In the genomic region with DNA sequence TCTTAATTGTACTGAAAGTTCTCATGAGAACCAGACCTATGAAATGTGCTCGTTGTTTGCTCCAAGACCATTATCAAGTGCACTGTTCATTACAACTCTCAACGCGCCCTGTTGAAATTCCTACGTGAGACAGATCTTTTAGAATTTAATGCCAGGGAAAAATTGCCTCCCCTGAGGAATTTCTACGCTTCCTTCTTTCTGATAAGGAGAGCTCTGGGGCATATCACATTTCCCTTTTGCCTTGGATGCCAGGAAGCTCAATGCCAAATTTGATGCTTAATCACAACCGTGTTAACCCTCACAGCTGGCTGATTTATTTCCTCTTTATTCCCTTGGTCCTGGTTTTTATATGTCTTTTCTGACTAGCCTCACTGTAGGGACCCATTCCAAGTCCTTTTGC, we compare ENCODE assay signal across 16 cellular contexts.
DNase-seq lines count a peak whose midpoint lies in the region; ATAC-seq, FAIRE-seq and TF ChIP-seq lines count a peak whose summit lies in the region.
"Had no signal": no experiment of that assay in that cellular context is flagged by ENCODE, and none has a peak within 500 bp of the region (broad histone marks: within the 10 kb centered on the region; RNA-seq: fewer than 3 reads in every experiment).

No MANE protein-coding gene starts in this region.

- intact Hi-C loops in activated CD4-positive, alpha-beta T cell treated with anti-CD3 and anti-CD28 coated beads, Interleukin-2, amount 10 ng/mL, durations not matched to agents 24 days and 14 days (cut with micrococcal nuclease): no loop called here
- intact Hi-C loops in left ventricle myocardium inferior (cut with micrococcal nuclease): no loop called here

- no peak for FAIRE-seq in astrocyte (lab: Jason Lieb, UNC)
- FAIRE-seq: A204.1 had no signal

- no peaks in the 10 kb centered on the region for H3K9me3 ChIP-seq in astrocyte (ENCODE audit: insufficient read depth, low read depth, low read length)
- H3K9me3 ChIP-seq in left ventricle myocardium inferior (replicated peaks): no peaks in the 10 kb centered on the region
- no peaks in the 10 kb centered on the region for H3K9me3 ChIP-seq in thoracic aorta
- no peaks in the 10 kb centered on the region for H3K9me3 ChIP-seq in MM.1S (replicated peaks; ENCODE audit: insufficient read depth, low read length)
- H3K9me3 ChIP-seq: spleen, upper lobe of left lung had no signal

- H3K4me1 ChIP-seq in astrocyte (ENCODE audit: insufficient read depth, low read length) (peaks cover 62% of the 10 kb centered on the region), left ventricle myocardium inferior (peaks cover 82% of the 10 kb centered on the region), thoracic aorta (ENCODE audit: control insufficient read depth in 1 of 2, low read depth in 2 of 2) (peaks cover 46 to 97% of the 10 kb centered on the region in 2 donors), MM.1S (ENCODE audit: low read length) (peaks cover 14% of the 10 kb centered on the region)

- H2AFZ ChIP-seq in astrocyte (ENCODE audit: low read depth, low read length): no peak overlapping the region
- no peak overlapping the region for H2AFZ ChIP-seq in MM.1S (ENCODE audit: low read length)

- H3K9ac ChIP-seq in astrocyte (ENCODE audit: low read length) (peak overlapping the region; percentile 4), MM.1S (ENCODE audit: low read length) (no peak overlapping the region)

- no peak overlapping the region for H3K4me3 Mint-ChIP-seq in activated CD4-positive, alpha-beta T cell treated with anti-CD3 and anti-CD28 coated beads, Interleukin-2, amount 10 ng/mL, durations not matched to agents 24 days and 14 days
- H3K4me3 Mint-ChIP-seq in astrocyte (ENCODE audit: unreplicated experiment): no peak overlapping the region
- H3K4me3 Mint-ChIP-seq: activated CD4-positive, alpha-beta T cell treated with anti-CD3 and anti-CD28 coated beads for 36 hours had no signal

- H3K27me3 ChIP-seq in astrocyte (ENCODE audit: insufficient read depth, low read length): no peaks in the 10 kb centered on the region
- H3K27me3 ChIP-seq in left ventricle myocardium inferior (ENCODE audit: low read depth): no peaks in the 10 kb centered on the region
- no peaks in the 10 kb centered on the region for H3K27me3 ChIP-seq in thoracic aorta (replicated peaks; ENCODE audit: insufficient read depth)
- H3K27me3 ChIP-seq in MM.1S (replicated peaks; ENCODE audit: insufficient read depth, low read length): no peaks in the 10 kb centered on the region
- H3K27me3 ChIP-seq: upper lobe of left lung had no signal

- H3K4me3 ChIP-seq in astrocyte (ENCODE audit: insufficient read depth, low read depth, low read length): no peak overlapping the region
- H3K4me3 ChIP-seq in left ventricle myocardium inferior: peak overlapping the region; percentile 42
- H3K4me3 ChIP-seq in thoracic aorta: no peak overlapping the region
- no peak overlapping the region for H3K4me3 ChIP-seq in MM.1S (ENCODE audit: low read length)
- H3K4me3 ChIP-seq: spleen, upper lobe of left lung had no signal

- no peaks in the 10 kb centered on the region for H3K9me2 ChIP-seq in MM.1S (replicated peaks; ENCODE audit: insufficient read depth, low read length)

- H3K27me3 Mint-ChIP-seq in activated CD4-positive, alpha-beta T cell treated with anti-CD3 and anti-CD28 coated beads, Interleukin-2, amount 10 ng/mL, durations not matched to agents 24 days and 14 days: no peaks in the 10 kb centered on the region
- H3K27me3 Mint-ChIP-seq in astrocyte (ENCODE audit: low read depth, unreplicated experiment): no peaks in the 10 kb centered on the region
- H3K27me3 Mint-ChIP-seq: activated CD4-positive, alpha-beta T cell treated with anti-CD3 and anti-CD28 coated beads for 36 hours had no signal

- peak overlapping the region; percentile 25 for H3K27ac Mint-ChIP-seq in activated CD4-positive, alpha-beta T cell treated with anti-CD3 and anti-CD28 coated beads, Interleukin-2, amount 10 ng/mL, durations not matched to agents 24 days and 14 days
- H3K27ac Mint-ChIP-seq in astrocyte (ENCODE audit: unreplicated experiment): no peak overlapping the region
- H3K27ac Mint-ChIP-seq: activated CD4-positive, alpha-beta T cell treated with anti-CD3 and anti-CD28 coated beads for 36 hours had no signal

- no peaks in the 10 kb centered on the region for H3F3A ChIP-seq in MM.1S (ENCODE audit: insufficient read depth, low read length)

- peak overlapping the region; percentile 29 for H3K27ac ChIP-seq in astrocyte (ENCODE audit: low read depth, low read length)
- H3K27ac ChIP-seq in left ventricle myocardium inferior (replicated peaks): peak overlapping the region; percentile 94
- H3K27ac ChIP-seq in thoracic aorta: peak overlapping the region; percentile 86 to 95
- H3K27ac ChIP-seq in MM.1S (ENCODE audit: low read length): no peak overlapping the region
- H3K27ac ChIP-seq: HL-60 had no signal

- H3K4me2 ChIP-seq in astrocyte (ENCODE audit: low read length) (no peak overlapping the region), MM.1S (ENCODE audit: low read depth, low read length) (no peak overlapping the region)

- TF ChIP-seq CTCF in astrocyte (IDR thresholded peaks at IDR 0.05; ENCODE audit: insufficient read depth, low read depth, low read length) (no peak), left ventricle myocardium inferior (IDR thresholded peaks at IDR 0.05; ENCODE audit: borderline replicate concordance) (no peak), thoracic aorta (IDR thresholded peaks at IDR 0.05) (no peak), MM.1S (IDR thresholded peaks at IDR 0.05; ENCODE audit: low read length) (no peak)

- no peak for DNase-seq in activated CD4-positive, alpha-beta T cell treated with anti-CD3 and anti-CD28 coated beads, Interleukin-2, amount 10 ng/mL, durations not matched to agents 24 days and 14 days
- DNase-seq in activated CD4-positive, alpha-beta T cell treated with anti-CD3 and anti-CD28 coated beads, Interleukin-2, amount 50 U/mL, for 4 hours: no peak
- DNase-seq in astrocyte (ENCODE audit: low read depth): peak; percentile 64
- no peak for DNase-seq in left ventricle myocardium inferior
- no peak for DNase-seq in thoracic aorta (ENCODE audit: low spot score)
- no peak for DNase-seq in MM.1S
- DNase-seq: activated CD4-positive, alpha-beta T cell treated with anti-CD3 and anti-CD28 coated beads for 36 hours; activated T-cell treated with anti-CD3 and anti-CD28 coated beads, Interleukin-2, amount 50 U/mL, for 48 hours; central memory CD4-positive, alpha-beta T cell; DMS153; spleen had no signal

- peaks cover 93% of the 10 kb centered on the region for H3K36me3 Mint-ChIP-seq in activated CD4-positive, alpha-beta T cell treated with anti-CD3 and anti-CD28 coated beads, Interleukin-2, amount 10 ng/mL, durations not matched to agents 24 days and 14 days (ENCODE audit: low read depth)
- H3K36me3 Mint-ChIP-seq in astrocyte (ENCODE audit: low read depth, unreplicated experiment): peaks cover 70% of the 10 kb centered on the region

- H4K20me1 ChIP-seq in astrocyte (ENCODE audit: insufficient read depth, low read length): no peaks in the 10 kb centered on the region
- H4K20me1 ChIP-seq in MM.1S (ENCODE audit: insufficient read depth, low read length): no peaks in the 10 kb centered on the region

- peaks cover 55% of the 10 kb centered on the region for H3K4me1 Mint-ChIP-seq in activated CD4-positive, alpha-beta T cell treated with anti-CD3 and anti-CD28 coated beads, Interleukin-2, amount 10 ng/mL, durations not matched to agents 24 days and 14 days
- H3K4me1 Mint-ChIP-seq in astrocyte (ENCODE audit: low read depth, unreplicated experiment): peaks cover 21% of the 10 kb centered on the region

- peak; percentile 31 for ATAC-seq in thoracic aorta (ENCODE audit: insufficient number of reproducible peaks, low FRiP score, low read depth)
- ATAC-seq in HG03469 (IDR thresholded peaks at IDR 0.05; ENCODE audit: unreplicated experiment): no peak
- ATAC-seq in GM18909 (IDR thresholded peaks at IDR 0.05; ENCODE audit: poor library complexity, unreplicated experiment): no peak
- ATAC-seq: activated CD4-positive, alpha-beta T cell treated with anti-CD3 and anti-CD28 coated beads for 36 hours had no signal

- H3K79me2 ChIP-seq in astrocyte (ENCODE audit: insufficient read depth, low read length) (peaks cover 56% of the 10 kb centered on the region), MM.1S (ENCODE audit: low read length) (no peaks in the 10 kb centered on the region)

- H3K36me3 ChIP-seq in astrocyte (ENCODE audit: insufficient read depth, low read length): peaks cover 92% of the 10 kb centered on the region
- H3K36me3 ChIP-seq in left ventricle myocardium inferior: peaks cover 28% of the 10 kb centered on the region
- H3K36me3 ChIP-seq in thoracic aorta: peaks cover 67% of the 10 kb centered on the region
- H3K36me3 ChIP-seq in MM.1S (replicated peaks; ENCODE audit: insufficient read depth, low read length): no peaks in the 10 kb centered on the region

- no peaks in the 10 kb centered on the region for H3K9me3 Mint-ChIP-seq in activated CD4-positive, alpha-beta T cell treated with anti-CD3 and anti-CD28 coated beads, Interleukin-2, amount 10 ng/mL, durations not matched to agents 24 days and 14 days
- H3K9me3 Mint-ChIP-seq in astrocyte (ENCODE audit: unreplicated experiment): no peaks in the 10 kb centered on the region
